ENCODE assay signal across 11 cellular contexts in genomic region chr10:91472911-91473310, GRCh38.
"Had no signal": no experiment of that assay in that cellular context is flagged by ENCODE, and none has a peak within 500 bp of the region (broad histone marks: within the 10 kb centered on the region; RNA-seq: fewer than 3 reads in every experiment).

No MANE protein-coding gene starts in this region.

- H3K9me3 Mint-ChIP-seq: HFFc6 had no signal

- H3K9ac ChIP-seq: GM23248 had no signal

- H3K4me1 Mint-ChIP-seq: GM23338, H9 had no signal

- FAIRE-seq: H1, H54 had no signal

- H3K4me2 ChIP-seq: GM23338 had no signal

- H3K4me3 Mint-ChIP-seq: GM23338, H9, HFFc6 had no signal

- H3K36me3 ChIP-seq: HAP-1 had no signal

- DNase-seq: GM23248, GOT3, H7, H9, HCEC 1CT, HFFc6 had no signal

- H3K4me3 ChIP-seq: GM23248, GM23338, HAP-1 had no signal

- H3K4me1 ChIP-seq: HAP-1 had no signal

- ATAC-seq: GM23338, HCT116 had no signal

- H3K27ac ChIP-seq: GM23248 had no signal

- H3K27ac Mint-ChIP-seq: GM23338, H9, HFFc6 had no signal

- H2AFZ ChIP-seq: GM23248, GM23338 had no signal
